In the genomic region with DNA sequence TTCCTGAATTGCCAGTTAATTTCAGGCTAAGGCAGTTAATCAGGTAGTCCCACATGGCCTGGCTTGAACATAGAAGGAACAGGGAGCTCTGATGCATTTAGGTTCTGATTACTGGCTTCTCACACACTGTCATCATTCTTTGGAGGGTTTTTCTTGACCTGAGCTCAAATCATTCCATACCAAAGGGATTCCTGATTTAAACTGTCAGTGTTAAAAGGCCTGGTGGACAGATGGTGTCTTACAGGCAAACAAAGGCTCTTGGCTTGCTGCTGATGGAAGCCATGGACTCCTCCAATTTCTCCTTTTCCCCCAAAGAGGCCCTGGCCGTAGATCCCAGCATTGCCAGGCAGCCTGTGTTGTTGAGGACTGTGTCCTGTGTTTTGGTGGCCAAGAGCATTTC, we compare ENCODE assay signal across 1 cellular context.
TF ChIP-seq lines count a peak whose summit lies in the region.

No MANE protein-coding gene starts in this region.

TF ChIP-seq in IMR-90, 13 proteins besides CTCF, POLR2A, EP300 and RAD21 (continued from another document):
- TF ChIP-seq, protein P1, sequence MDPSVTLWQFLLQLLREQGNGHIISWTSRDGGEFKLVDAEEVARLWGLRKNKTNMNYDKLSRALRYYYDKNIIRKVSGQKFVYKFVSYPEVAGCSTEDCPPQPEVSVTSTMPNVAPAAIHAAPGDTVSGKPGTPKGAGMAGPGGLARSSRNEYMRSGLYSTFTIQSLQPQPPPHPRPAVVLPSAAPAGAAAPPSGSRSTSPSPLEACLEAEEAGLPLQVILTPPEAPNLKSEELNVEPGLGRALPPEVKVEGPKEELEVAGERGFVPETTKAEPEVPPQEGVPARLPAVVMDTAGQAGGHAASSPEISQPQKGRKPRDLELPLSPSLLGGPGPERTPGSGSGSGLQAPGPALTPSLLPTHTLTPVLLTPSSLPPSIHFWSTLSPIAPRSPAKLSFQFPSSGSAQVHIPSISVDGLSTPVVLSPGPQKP (IDR thresholded peaks at IDR 0.05; ENCODE audit: borderline replicate concordance, low read depth, low read length), result no peak
- no peak for TF ChIP-seq MXI1 (IDR thresholded peaks at IDR 0.05; ENCODE audit: borderline replicate concordance, low read depth, low read length)
- TF ChIP-seq MAFK (IDR thresholded peaks at IDR 0.05; ENCODE audit: low read depth, low read length), result no peak
- no peak for TF ChIP-seq MAZ (IDR thresholded peaks at IDR 0.05; ENCODE audit: borderline replicate concordance, low read depth, low read length)
- no peak for TF ChIP-seq NFE2L2 (IDR thresholded peaks at IDR 0.05; ENCODE audit: low read depth, low read length)
